In genomic region chr19:41876847-41877489, GRCh38 we compare ENCODE assay signal across 10 cellular contexts. TPM values are rescaled to one million over a fixed set of nuclear protein-coding genes. Genes with fewer than 3 reads are reported as not detected.
A peak's percentile ranks its signal among the peaks of the same experiment; 100 is the strongest.
DNase-seq lines count a peak whose midpoint lies in the region; ATAC-seq, FAIRE-seq and TF ChIP-seq lines count a peak whose summit lies in the region.
"Had no signal": no experiment of that assay in that cellular context is flagged by ENCODE, and none has a peak within 500 bp of the region (broad histone marks: within the 10 kb centered on the region; RNA-seq: fewer than 3 reads in every experiment).

Gene CD79A, plus strand, starts transcription at chr19:41877279. Its CDS starts 26 bp downstream, at chr19:41877305.

- no peak for TF ChIP-seq RAD21 in H1 (IDR thresholded peaks at IDR 0.05 in 1 of 2, conservative IDR thresholded peaks at IDR 0.05 in 1 of 2; ENCODE audit: low read depth in 2 of 2, low read length in 2 of 2)

- POLR2A ChIA-PET in H1 (lab: Charles Lee; ENCODE audit: partially characterized antibody) = interaction anchor here (0.9 to 9.0 kb wide), 4 partner anchors 10 to 353 kb away, joined by 3 to 151 read pairs (median 12); partner anchors contain the start of gene RPS19

- H2AFZ ChIP-seq in H1 (ENCODE audit: low read length) = no peak within 1 kb of the TSS

- H4K91ac ChIP-seq in H1 (replicated peaks; ENCODE audit: insufficient read length, low read length) = no peak within 1 kb of the TSS

- FAIRE-seq in H1 (lab: Jason Lieb, UNC) = no peak
- FAIRE-seq: HTR-8/SVneo had no signal

- H4K20me1 ChIP-seq in H1 (replicated peaks in 1 of 2; ENCODE audit: control insufficient read depth in 1 of 2, insufficient read depth in 2 of 2, low read length in 2 of 2) = peaks cover 1 to 3% of the 10 kb centered on the region in 2 experiments

- peak; percentile 83 for DNase-seq in GM10266 (ENCODE audit: extremely low spot score)
- peak in 1 of 2 experiments; percentile 45 for DNase-seq in H1 (ENCODE audit: low read depth in 1 of 2, low spot score in 2 of 2)
- no peak for DNase-seq in cortex of kidney (lab: John Stamatoyannopoulos, UW)
- no peak for DNase-seq in nucleus accumbens (lab: John Stamatoyannopoulos, UW)
- DNase-seq in endothelial cell (ENCODE audit: low spot score) = no peak
- DNase-seq in glutamatergic neuron = no peak

- no peak within 1 kb of the TSS for H3K4ac ChIP-seq in H1 (replicated peaks; ENCODE audit: insufficient read length, low read depth, low read length)

- peaks cover 0 to 8% (median 4%) of the 10 kb centered on the region in 4 experiments; a peak in 5 of 7 replicates for H3K27me3 ChIP-seq in H1 (replicated peaks in 1 of 4; ENCODE audit: control insufficient read depth in 3 of 4, extremely low read depth in 1 of 4, insufficient read depth in 3 of 4, low read length in 3 of 4)

- H2BK12ac ChIP-seq in H1 (ENCODE audit: low read depth, low read length) = 0 out of 2 replicates have a peak within 1 kb of the TSS, but pooled peaks have one; percentile 17

- peak within 1 kb of the TSS; percentile 46; the same call in 1 of the 2 replicates for H2BK15ac ChIP-seq in H1 (ENCODE audit: low read length)

- no peak for TF ChIP-seq POLR2A in H1 (IDR thresholded peaks at IDR 0.05; ENCODE audit: control extremely low read depth in 1 of 2, low read depth in 2 of 2, low read length in 2 of 2)

- H3K27me3 Mint-ChIP-seq in endothelial cell (ENCODE audit: unreplicated experiment) = peaks cover 7% of the 10 kb centered on the region
- H3K27me3 Mint-ChIP-seq in glutamatergic neuron (ENCODE audit: unreplicated experiment) = peaks cover under 1% of the 10 kb centered on the region

- no peaks in the 10 kb centered on the region for H3K9me3 Mint-ChIP-seq in endothelial cell (ENCODE audit: unreplicated experiment)
- no peaks in the 10 kb centered on the region for H3K9me3 Mint-ChIP-seq in glutamatergic neuron (ENCODE audit: unreplicated experiment)
- H3K9me3 Mint-ChIP-seq: nephron had no signal

- TF ChIP-seq CTCF in GM10266 (IDR thresholded peaks at IDR 0.05; ENCODE audit: control insufficient read depth, insufficient read depth, low read depth, missing control alignments) = no peak
- no peak for TF ChIP-seq CTCF in H1 (IDR thresholded peaks at IDR 0.05; ENCODE audit: control extremely low read depth in 1 of 3, insufficient read depth in 1 of 3, low read depth in 1 of 3, low read length in 3 of 3)
- no peak for TF ChIP-seq CTCF in endothelial cell (IDR thresholded peaks at IDR 0.05; ENCODE audit: unreplicated experiment)
- TF ChIP-seq CTCF in glutamatergic neuron (IDR thresholded peaks at IDR 0.05; ENCODE audit: partially characterized antibody, unreplicated experiment) = no peak

- no peaks in the 10 kb centered on the region for H3K9me3 ChIP-seq in H1 (ENCODE audit: insufficient read depth in 2 of 2, low read depth in 1 of 2, low read length in 1 of 2)

- no peak within 1 kb of the TSS for H4K5ac ChIP-seq in H1 (ENCODE audit: insufficient read length, low read depth, low read length)

- no peak within 1 kb of the TSS for H3K9ac ChIP-seq in H1 (replicated peaks in 1 of 4; ENCODE audit: extremely low read depth in 1 of 4, low read depth in 3 of 4, low read length in 3 of 4)

- H2AK5ac ChIP-seq in H1 (ENCODE audit: low read depth, low read length) = peak within 1 kb of the TSS; percentile 60; the same call in 1 of the 2 replicates

- no peaks in the 10 kb centered on the region for H3K79me2 ChIP-seq in H1 (ENCODE audit: control insufficient read depth in 1 of 2, insufficient read depth in 2 of 2, low read length in 2 of 2)

- no peak within 1 kb of the TSS for H3K14ac ChIP-seq in H1 (ENCODE audit: insufficient read length)

- no peak within 1 kb of the TSS for H3K56ac ChIP-seq in H1 (replicated peaks; ENCODE audit: insufficient read length, low read depth, low read length)

- H3K27ac Mint-ChIP-seq in endothelial cell (ENCODE audit: unreplicated experiment) (no peak within 1 kb of the TSS), glutamatergic neuron (ENCODE audit: unreplicated experiment) (no peak within 1 kb of the TSS)
- H3K27ac Mint-ChIP-seq: nephron had no signal

- CTCF ChIA-PET in H1 (lab: Charles Lee; ENCODE audit: partially characterized antibody) = interaction anchor here (1.0 to 1.5 kb wide), 5 partner anchors 9 to 75 kb away, joined by 3 to 6 read pairs (median 4); no protein-coding TSS in a partner anchor

- no peak within 1 kb of the TSS for H3K23ac ChIP-seq in H1 (ENCODE audit: insufficient read length)

- no peak within 1 kb of the TSS for H2BK120ac ChIP-seq in H1 (replicated peaks; ENCODE audit: low read depth, low read length)

- H3K4me3 ChIP-seq in H1 (ENCODE audit: extremely low read depth in 1 of 4, insufficient read depth in 2 of 4, low read depth in 3 of 4, low read length in 4 of 4) = no peak within 1 kb of the TSS

- no peaks in the 10 kb centered on the region for H3K23me2 ChIP-seq in H1 (ENCODE audit: low read depth, low read length)

- WGBS in H1 (ENCODE audit: extremely low coverage in 1 of 2, insufficient coverage in 1 of 2, insufficient read length in 1 of 2, insufficient replicate concordance in 2 of 2, low coverage in 1 of 2, low lambda C conversion rate in 2 of 2, missing lambda C conversion rate in 1 of 2), 2 experiments = 80% methylated on average over 5 of the region's 5 CpGs; no CpG with 5 or more reads in 1 of the 2 experiments

- H3K4me1 ChIP-seq in H1 (replicated peaks in 1 of 4; ENCODE audit: control insufficient read depth in 3 of 4, insufficient read depth in 4 of 4, low read length in 3 of 4) = peaks cover 0 to 4% (median under 1%) of the 10 kb centered on the region in 4 experiments; a peak in 5 of 7 replicates

- H3K4me3 Mint-ChIP-seq in endothelial cell (ENCODE audit: unreplicated experiment) (no peak within 1 kb of the TSS), glutamatergic neuron (ENCODE audit: unreplicated experiment) (no peak within 1 kb of the TSS)
- H3K4me3 Mint-ChIP-seq: nephron had no signal

- H3K36me3 Mint-ChIP-seq in endothelial cell (ENCODE audit: low read depth, unreplicated experiment) (peaks cover 2% of the 10 kb centered on the region), glutamatergic neuron (ENCODE audit: unreplicated experiment) (no peaks in the 10 kb centered on the region)

- H2BK5ac ChIP-seq in H1 (ENCODE audit: low read depth, low read length) = no peak within 1 kb of the TSS

- no peak within 1 kb of the TSS for H3K27ac ChIP-seq in H1 (ENCODE audit: low read depth, low read length)

- 0 out of 2 replicates have a peak within 1 kb of the TSS, but pooled peaks have one; percentile 28 for H4K8ac ChIP-seq in H1 (ENCODE audit: extremely low read depth, insufficient read depth, low read length)

- no peak for TF ChIP-seq EP300 in H1 (IDR thresholded peaks at IDR 0.05; ENCODE audit: borderline replicate concordance in 1 of 2, low read depth in 2 of 2, low read length in 2 of 2)

- H3K36me3 ChIP-seq in H1 (ENCODE audit: control insufficient read depth in 2 of 4, insufficient read depth in 4 of 4, low read length in 3 of 4) = peaks cover 0 to 2% (median under 1%) of the 10 kb centered on the region in 4 experiments; a peak in 2 of 8 replicates

- H3K4me1 Mint-ChIP-seq in endothelial cell (ENCODE audit: unreplicated experiment) (peaks cover 3% of the 10 kb centered on the region), glutamatergic neuron (ENCODE audit: low read depth, unreplicated experiment) (no peaks in the 10 kb centered on the region)
- H3K4me1 Mint-ChIP-seq: nephron had no signal

- ATAC-seq in GM19328 (IDR thresholded peaks at IDR 0.05; ENCODE audit: unreplicated experiment) (peak; percentile 65), HG03354 (IDR thresholded peaks at IDR 0.05; ENCODE audit: poor library complexity, severe bottlenecking, unreplicated experiment) (peak; percentile 77)

- H3K18ac ChIP-seq in H1 (ENCODE audit: extremely low read depth, low read length) = no peak within 1 kb of the TSS

- H3K4me2 ChIP-seq in H1 (ENCODE audit: insufficient read depth in 1 of 2, low read depth in 2 of 2, low read length in 2 of 2) = no peak within 1 kb of the TSS

- peak within 1 kb of the TSS; percentile 9; the same call in 1 of the 2 replicates for H2BK20ac ChIP-seq in H1 (ENCODE audit: low read length)

- no peaks in the 10 kb centered on the region for H3K79me1 ChIP-seq in H1 (ENCODE audit: low read depth, low read length)

TF ChIP-seq in H1, 55 proteins besides CTCF, POLR2A, EP300 and RAD21:
- TF ChIP-seq BACH1 (IDR thresholded peaks at IDR 0.05; ENCODE audit: low read length) = no peak
- no peak for TF ChIP-seq TBP (IDR thresholded peaks at IDR 0.05; ENCODE audit: low read depth, low read length)
- TF ChIP-seq GTF2F1 (IDR thresholded peaks at IDR 0.05; ENCODE audit: borderline replicate concordance, low read depth, low read length) = no peak
- TF ChIP-seq E2F6 (IDR thresholded peaks at IDR 0.05) = no peak

RNA-seq across cellular contexts. Expression of gene CD79A, which starts in this region (rescaled TPM):
- 0.54 TPM in 1 of 2 replicates, not detected in the other for total RNA-seq in H1 (2021; fragmentation: NEBNext Ultra II Directional; extraction: Animal tissue kit (Norgen Biotek cat#: 25700))
- 0.77 and 0.83 TPM in 2 replicates for polyA plus RNA-seq in H1 (2011; rRNA removed)
- polyA plus RNA-seq in H1 (2011; cell fraction: cytosol; rRNA removed) = 0.49 TPM
- polyA plus RNA-seq in H1 (2011; cell fraction: nucleus; rRNA removed) = 0.91 TPM
- polyA plus RNA-seq in H1 (2012, experiment 1 of 2) = 0.28 to 1.0 TPM (median 0.52 TPM) in 3 of 4 replicates, not detected in the other
- polyA plus RNA-seq in H1 (2012, experiment 2 of 2) = 0.55 TPM
- polyA plus RNA-seq in H1 (2013, experiment 1 of 2) = 0.59 TPM
- polyA plus RNA-seq in H1 (2013, experiment 2 of 2) = 0.68 TPM
- not detected in 2 replicates for polyA minus RNA-seq in H1 (2011; rRNA and poly(A)+ RNA removed)
- not detected for polyA minus RNA-seq in H1 (2011; cell fraction: cytosol; rRNA and poly(A)+ RNA removed)
- polyA minus RNA-seq in H1 (2011; cell fraction: nucleus; rRNA and poly(A)+ RNA removed) = not detected
- total RNA-seq in endothelial cell (ENCODE audit: unreplicated experiment) (1.1 TPM), glutamatergic neuron (ENCODE audit: unreplicated experiment) (not detected)
